8 cellular contexts compared by ENCODE assay signal in genomic region chr1:6962956-6963915, GRCh38.
A peak's percentile ranks its signal among the peaks of the same experiment; 100 is the strongest.
DNase-seq lines count a peak whose midpoint lies in the region; ATAC-seq, FAIRE-seq and TF ChIP-seq lines count a peak whose summit lies in the region.

No MANE protein-coding gene starts in this region.

- BruUV-seq in HepG2 (replicated peaks; lab: Mats Ljungman, UMichigan) = no TSS peak

- CTCF ChIA-PET in HepG2 (lab: Yijun Ruan, JAX; ENCODE audit: low intra/inter-chr PET ratio, low total read pairs) = no interaction called here

- H3K36me3 ChIP-seq in BLaER1 treated with 17β-estradiol and CSF1 and Interleukin-3, amounts not matched to agents 10 nM and 100 nM = no peaks in the 10 kb centered on the region
- H3K36me3 ChIP-seq in fibroblast of lung (ENCODE audit: control insufficient read depth, insufficient read depth, low read length) (no peaks in the 10 kb centered on the region), HepG2 (replicated peaks in 1 of 2; ENCODE audit: control insufficient read depth in 1 of 2, insufficient read depth in 2 of 2, low read length in 2 of 2) (no peaks in the 10 kb centered on the region)

- TF ChIP-seq CTCF in fibroblast of lung (conservative IDR thresholded peaks at IDR 0.05 in 1 of 2, IDR thresholded peaks at IDR 0.05 in 1 of 2; ENCODE audit: low read depth in 1 of 2, low read length in 2 of 2) = no peak
- no peak for TF ChIP-seq CTCF in HepG2 (CRISPR knock-in tag; IDR thresholded peaks at IDR 0.05)

- in situ Hi-C loops in HepG2 (cut with HindIII; ENCODE audit: extremely low pct_ligation_motif_present, low pct_unique_long_range_greater_than_20kb) = no loop called here

- TF ChIP-seq RAD21 in HepG2 (CRISPR knock-in tag; IDR thresholded peaks at IDR 0.05) = no peak

- H3K4me1 ChIP-seq in BLaER1 treated with 17β-estradiol and CSF1 and Interleukin-3, amounts not matched to agents 10 nM and 100 nM = peaks cover 26 to 86% (median 73%) of the 10 kb centered on the region in 10 experiments
- H3K4me1 ChIP-seq in fibroblast of lung (ENCODE audit: control insufficient read depth, extremely low read depth, insufficient read depth, low read length) = no peaks in the 10 kb centered on the region
- 0 out of 2 replicates have a peak, but pooled peaks cover 10% of the 10 kb centered on the region for H3K4me1 ChIP-seq in HepG2 (ENCODE audit: insufficient read depth, low read length)

- WGBS in HepG2 (ENCODE audit: low lambda C conversion rate) = 47% methylated on average over 26 of the region's 42 CpGs

- intact Hi-C loops in HepG2 (cut with micrococcal nuclease; ENCODE audit: unreplicated experiment) = no loop called here

- no peaks in the 10 kb centered on the region for H3K9me3 ChIP-seq in BLaER1 treated with 17β-estradiol and CSF1 and Interleukin-3, amounts not matched to agents 10 nM and 100 nM (replicated peaks in 1 of 11)
- no peaks in the 10 kb centered on the region for H3K9me3 ChIP-seq in fibroblast of lung (ENCODE audit: control insufficient read depth, insufficient read depth, low read depth, low read length)
- H3K9me3 ChIP-seq in HepG2 (ENCODE audit: low read length) = no peaks in the 10 kb centered on the region

- TF ChIP-seq POLR2A in HepG2 (IDR thresholded peaks at IDR 0.05; ENCODE audit: insufficient read depth in 1 of 2, low read depth in 2 of 2, low read length in 2 of 2) = no peak

- H3K79me2 ChIP-seq in fibroblast of lung (ENCODE audit: control insufficient read depth, insufficient read depth, low read length) (no peaks in the 10 kb centered on the region), HepG2 (ENCODE audit: insufficient read depth, low read length) (no peaks in the 10 kb centered on the region)

- H2AFZ ChIP-seq in fibroblast of lung (ENCODE audit: low read length) = no peak overlapping the region
- H2AFZ ChIP-seq in HepG2 (ENCODE audit: low read length) = no peak overlapping the region

- H3K4me2 ChIP-seq in BLaER1 treated with 17β-estradiol and CSF1 and Interleukin-3, amounts not matched to agents 10 nM and 100 nM = peak overlapping the region; percentile 59 to 97 (median 80)
- no peak overlapping the region for H3K4me2 ChIP-seq in fibroblast of lung (ENCODE audit: extremely low read depth, insufficient read depth, low read length)
- no peak overlapping the region for H3K4me2 ChIP-seq in HepG2 (ENCODE audit: low read depth, low read length)

- no peak for TF ChIP-seq EP300 in HepG2 (IDR thresholded peaks at IDR 0.05; ENCODE audit: low read depth in 2 of 2, low read length in 2 of 2)
- TF ChIP-seq EP300 in HepG2 (CRISPR knock-in tag; IDR thresholded peaks at IDR 0.05; ENCODE audit: borderline replicate concordance) = no peak

- FAIRE-seq in HepG2 (lab: Jason Lieb, UNC) = no peak

- peak overlapping the region in 8 of 10 experiments; percentile 20 to 61 (median 36); a peak in 13 of 20 replicates for H3K4me3 ChIP-seq in BLaER1 treated with 17β-estradiol and CSF1 and Interleukin-3, amounts not matched to agents 10 nM and 100 nM
- H3K4me3 ChIP-seq in fibroblast of lung (replicated peaks in 1 of 4; ENCODE audit: control extremely low read depth in 1 of 4, insufficient read depth in 1 of 4, low read depth in 3 of 4, low read length in 4 of 4) = no peak overlapping the region
- no peak overlapping the region for H3K4me3 ChIP-seq in HepG2 (replicated peaks in 1 of 3; ENCODE audit: insufficient read depth in 1 of 3, low read depth in 2 of 3, low read length in 3 of 3)

- peaks cover 0 to 6% (median 0%) of the 10 kb centered on the region in 11 experiments; a peak in 2 of 22 replicates for H3K27me3 ChIP-seq in BLaER1 treated with 17β-estradiol and CSF1 and Interleukin-3, amounts not matched to agents 10 nM and 100 nM
- H3K27me3 ChIP-seq in fibroblast of lung (ENCODE audit: control insufficient read depth, insufficient read depth, low read length) (no peaks in the 10 kb centered on the region), HepG2 (ENCODE audit: control insufficient read depth in 1 of 2, insufficient read depth in 2 of 2, low read length in 2 of 2) (peaks cover 8 to 33% of the 10 kb centered on the region in 2 experiments; a peak in 3 of 5 replicates)

- H3K27ac ChIP-seq in BLaER1 treated with 17β-estradiol and CSF1 and Interleukin-3, amounts not matched to agents 10 nM and 100 nM = peak overlapping the region in 5 of 11 experiments; percentile 19 to 27 (median 25); a peak in 6 of 22 replicates
- H3K27ac ChIP-seq in fibroblast of lung (ENCODE audit: insufficient read depth, low read length) = no peak overlapping the region
- H3K27ac ChIP-seq in HepG2 (ENCODE audit: extremely low read length, insufficient read depth, low read length) = no peak overlapping the region

- ATAC-seq in HepG2 = no peak
- ATAC-seq in GM18873 (IDR thresholded peaks at IDR 0.05; ENCODE audit: low FRiP score, unreplicated experiment) = no peak

- H3K9ac ChIP-seq in BLaER1 treated with 17β-estradiol and CSF1 and Interleukin-3, amounts not matched to agents 10 nM and 100 nM = peak overlapping the region in 8 of 11 experiments; percentile 5 to 66 (median 46); a peak in 10 of 22 replicates
- H3K9ac ChIP-seq in fibroblast of lung (ENCODE audit: insufficient read depth, low read length) = no peak overlapping the region
- H3K9ac ChIP-seq in HepG2 (ENCODE audit: insufficient read depth, low read depth, low read length) = no peak overlapping the region

- DNase-seq in NCI-H1105 (lab: John Stamatoyannopoulos, UW) (peak; percentile 98), fibroblast of lung (ENCODE audit: low read depth in 2 of 2) (peak; percentile 18 to 32), renal cortical epithelial cell (ENCODE audit: low read depth) (peak; percentile 28), HepG2 (ENCODE audit: low spot score) (no peak), superior temporal gyrus (ENCODE audit: extremely low spot score) (no peak)
- DNase-seq in activated CD4-positive, alpha-beta T cell treated with anti-CD3 and anti-CD28 coated beads, Interleukin-2, amount 50 U/mL, for 24 hours (ENCODE audit: low read depth in 1 of 2, low spot score in 1 of 2) = peak; percentile 4 to 47

- H4K20me1 ChIP-seq in BLaER1 treated with 17β-estradiol and CSF1 and Interleukin-3, amounts not matched to agents 10 nM and 100 nM = peaks cover 0 to 5% (median 0%) of the 10 kb centered on the region in 11 experiments; a peak in 1 of 22 replicates
- H4K20me1 ChIP-seq in fibroblast of lung (ENCODE audit: control insufficient read depth, extremely low read depth, insufficient read depth, low read length) = no peaks in the 10 kb centered on the region
- H4K20me1 ChIP-seq in HepG2 (ENCODE audit: insufficient read depth, low read length) = no peaks in the 10 kb centered on the region

- POLR2A ChIA-PET in HepG2 (lab: Yijun Ruan, JAX) = no interaction called here

TF ChIP-seq in HepG2, 621 proteins besides CTCF, POLR2A, EP300 and RAD21:
- TF ChIP-seq CHCHD3 (CRISPR knock-in tag; IDR thresholded peaks at IDR 0.05) (no peak), SP2 (CRISPR knock-in tag; IDR thresholded peaks at IDR 0.05) (no peak), HMGA1 (CRISPR knock-in tag; conservative IDR thresholded peaks at IDR 0.05) (no peak), ZNF343 (CRISPR knock-in tag; IDR thresholded peaks at IDR 0.05) (no peak), NFE2L2 (IDR thresholded peaks at IDR 0.05; ENCODE audit: low read length) (no peak), DPF2 (CRISPR knock-in tag; IDR thresholded peaks at IDR 0.05; ENCODE audit: borderline replicate concordance, low read depth) (no peak)

Comparison
In these comparisons a context has a peak if more than half of its experiments do, and no peak if none do; other contexts are left out.
1. H3K4me2 ChIP-seq: peak in BLaER1 treated with 17β-estradiol and CSF1 and Interleukin-3, amounts not matched to agents 10 nM and 100 nM (11 of 11); none in fibroblast of lung (single experiment) and HepG2 (single experiment).
2. H3K4me3 ChIP-seq: peak in BLaER1 treated with 17β-estradiol and CSF1 and Interleukin-3, amounts not matched to agents 10 nM and 100 nM (8 of 10); none in fibroblast of lung (0 of 4) and HepG2 (0 of 3).
3. H3K9ac ChIP-seq: peak in BLaER1 treated with 17β-estradiol and CSF1 and Interleukin-3, amounts not matched to agents 10 nM and 100 nM (8 of 11); none in fibroblast of lung (single experiment) and HepG2 (single experiment).
4. DNase-seq: peak in NCI-H1105 (single experiment), activated CD4-positive, alpha-beta T cell treated with anti-CD3 and anti-CD28 coated beads, Interleukin-2, amount 50 U/mL, for 24 hours (2 of 2), fibroblast of lung (2 of 2) and renal cortical epithelial cell (single experiment); none in HepG2 (single experiment) and superior temporal gyrus (single experiment).